In the genomic region with DNA sequence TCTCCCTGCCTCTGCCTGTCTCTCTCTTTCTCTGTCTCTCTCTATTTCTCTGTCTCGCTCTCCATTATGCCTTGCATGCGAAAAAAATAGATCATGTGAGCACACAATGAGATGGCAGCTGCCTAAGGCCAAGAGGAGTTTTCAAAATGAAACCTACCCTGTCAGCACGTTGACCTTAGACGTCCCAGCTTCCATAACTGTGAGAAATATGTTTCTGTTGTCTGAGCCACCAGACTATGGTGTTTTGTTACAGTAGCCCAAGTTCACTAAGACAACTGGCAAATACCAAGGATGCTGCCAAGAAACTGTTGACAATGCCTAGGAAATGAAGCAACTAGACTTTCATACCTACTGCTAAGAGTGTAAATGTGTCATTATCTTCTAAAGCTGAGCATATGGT, we compare ENCODE assay signal across 19 cellular contexts.
DNase-seq lines count a peak whose midpoint lies in the region; FAIRE-seq and TF ChIP-seq lines count a peak whose summit lies in the region.
"Had no signal": no experiment of that assay in that cellular context is flagged by ENCODE, and none has a peak within 500 bp of the region (broad histone marks: within the 10 kb centered on the region; RNA-seq: fewer than 3 reads in every experiment).

No MANE protein-coding gene starts in this region.

- peaks cover 5% of the 10 kb centered on the region for H3K9me3 Mint-ChIP-seq in osteocyte (ENCODE audit: unreplicated experiment)

- H3K9me3 ChIP-seq in GM23248 (ENCODE audit: low read depth) = no peaks in the 10 kb centered on the region
- no peaks in the 10 kb centered on the region for H3K9me3 ChIP-seq in MM.1S (replicated peaks; ENCODE audit: insufficient read depth, low read length)
- H3K9me3 ChIP-seq: BE2C had no signal

- H3K4me1 ChIP-seq in GM23248 (ENCODE audit: insufficient read depth) = peaks cover 7% of the 10 kb centered on the region
- H3K4me1 ChIP-seq in MM.1S (ENCODE audit: low read length) = no peaks in the 10 kb centered on the region
- H3K4me1 ChIP-seq: BE2C had no signal

- H3K4me1 Mint-ChIP-seq in osteocyte (ENCODE audit: unreplicated experiment) = no peaks in the 10 kb centered on the region
- H3K4me1 Mint-ChIP-seq: CD4-positive, CD25-positive, alpha-beta regulatory T cell had no signal

- H3K36me3 ChIP-seq in GM23248 (ENCODE audit: low read depth) (no peaks in the 10 kb centered on the region), MM.1S (replicated peaks; ENCODE audit: insufficient read depth, low read length) (no peaks in the 10 kb centered on the region)
- H3K36me3 ChIP-seq: BE2C had no signal

- H3K4me3 Mint-ChIP-seq in osteocyte (ENCODE audit: unreplicated experiment) = no peak overlapping the region
- H3K4me3 Mint-ChIP-seq: CD4-positive, CD25-positive, alpha-beta regulatory T cell had no signal

- H3K36me3 Mint-ChIP-seq in osteocyte (ENCODE audit: unreplicated experiment) = no peaks in the 10 kb centered on the region
- H3K36me3 Mint-ChIP-seq: CD4-positive, CD25-positive, alpha-beta regulatory T cell had no signal

- H4K20me1 ChIP-seq in GM23248 (ENCODE audit: insufficient read depth) (no peaks in the 10 kb centered on the region), MM.1S (ENCODE audit: insufficient read depth, low read length) (no peaks in the 10 kb centered on the region)

- peaks cover 11% of the 10 kb centered on the region; the same call in 1 of the 2 replicates for H3F3A ChIP-seq in GM23248 (ENCODE audit: insufficient read depth)
- no peaks in the 10 kb centered on the region for H3F3A ChIP-seq in MM.1S (ENCODE audit: insufficient read depth, low read length)

- H2AFZ ChIP-seq in GM23248 (no peak overlapping the region), MM.1S (ENCODE audit: low read length) (peak overlapping the region; percentile 35; the same call in 1 of the 2 replicates)

- H3K4me2 ChIP-seq in GM23248 (ENCODE audit: unreplicated experiment) (no peak overlapping the region), MM.1S (ENCODE audit: low read depth, low read length) (no peak overlapping the region; the same call in 1 of the 2 replicates)

- in situ Hi-C loops in GM23248 (cut with MboI) = no loop called here

- TF ChIP-seq CTCF in MM.1S (IDR thresholded peaks at IDR 0.05; ENCODE audit: low read length) = no peak
- no peak for TF ChIP-seq CTCF in choroid plexus epithelial cell (conservative IDR thresholded peaks at IDR 0.05; ENCODE audit: low read depth, low read length)
- no peak for TF ChIP-seq CTCF in osteocyte (IDR thresholded peaks at IDR 0.05)

- 60 to 68% methylated on average over 4 of the region's 4 CpGs for WGBS in GM23248 (ENCODE audit: low coverage in 1 of 2, low lambda C conversion rate in 2 of 2, missing lambda C conversion rate in 2 of 2), 2 experiments

- H3K4me3 ChIP-seq in GM23248 (no peak overlapping the region), MM.1S (ENCODE audit: low read length) (no peak overlapping the region), choroid plexus epithelial cell (ENCODE audit: low read depth, low read length) (no peak overlapping the region)

- no peak overlapping the region for H3K9ac ChIP-seq in GM23248
- no peak overlapping the region for H3K9ac ChIP-seq in MM.1S (ENCODE audit: low read length)

- H3K9me2 ChIP-seq in GM23248 (ENCODE audit: insufficient read depth) (no peaks in the 10 kb centered on the region), MM.1S (replicated peaks; ENCODE audit: insufficient read depth, low read length) (no peaks in the 10 kb centered on the region)

- FAIRE-seq in frontal cortex (lab: Jason Lieb, UNC) = no peak
- FAIRE-seq: G401.6 had no signal

- H3K27ac ChIP-seq in GM23248 (no peak overlapping the region), MM.1S (ENCODE audit: low read length) (no peak overlapping the region)
- H3K27ac ChIP-seq: RWPE1 had no signal

- peak overlapping the region; percentile 12 for H3K27ac Mint-ChIP-seq in osteocyte (ENCODE audit: unreplicated experiment)

- DNase-seq in GM23248 (peak; percentile 21), MM.1S (no peak), choroid plexus epithelial cell (ENCODE audit: low read depth) (peak; percentile 79), osteocyte (ENCODE audit: extremely low spot score, unreplicated experiment) (no peak), epidermal melanocyte (ENCODE audit: insufficient read length, low spot score) (no peak), NCI-H1694 (lab: John Stamatoyannopoulos, UW) (no peak), frontal cortex (ENCODE audit: low spot score in 2 of 2) (no peak), SKM-1 treated with dmso at 0.1 percent for 144 hours (lab: John Stamatoyannopoulos, UW; ENCODE audit: unreplicated experiment) (no peak)
- DNase-seq: BE2C; CD4-positive, CD25-positive, alpha-beta regulatory T cell; COR-L47; GOT3; NCI-H1105; NCI-H2107; NCI-H510A treated with DMSO at 0.1 percent for 48 hours; NCI-H774; SIG-M5 had no signal

- no peaks in the 10 kb centered on the region for H3K79me2 ChIP-seq in GM23248 (ENCODE audit: insufficient read depth)
- H3K79me2 ChIP-seq in MM.1S (ENCODE audit: low read length) = no peaks in the 10 kb centered on the region

- H3K27me3 ChIP-seq in GM23248 (replicated peaks; ENCODE audit: insufficient read depth) (no peaks in the 10 kb centered on the region), MM.1S (replicated peaks; ENCODE audit: insufficient read depth, low read length) (no peaks in the 10 kb centered on the region)
- H3K27me3 ChIP-seq: BE2C had no signal

- no peaks in the 10 kb centered on the region for H3K27me3 Mint-ChIP-seq in osteocyte (ENCODE audit: unreplicated experiment)
- H3K27me3 Mint-ChIP-seq: CD4-positive, CD25-positive, alpha-beta regulatory T cell had no signal

Comparison
In these comparisons a context has a peak if more than half of its experiments do, and no peak if none do; other contexts are left out.
1. DNase-seq: peak in GM23248 (single experiment) and choroid plexus epithelial cell (single experiment); none in MM.1S (single experiment), osteocyte (single experiment), epidermal melanocyte (single experiment), NCI-H1694 (single experiment), frontal cortex (0 of 2) and SKM-1 treated with dmso at 0.1 percent for 144 hours (single experiment).